Comparison of ENCODE assay signal across 39 cellular contexts in the genomic region with DNA sequence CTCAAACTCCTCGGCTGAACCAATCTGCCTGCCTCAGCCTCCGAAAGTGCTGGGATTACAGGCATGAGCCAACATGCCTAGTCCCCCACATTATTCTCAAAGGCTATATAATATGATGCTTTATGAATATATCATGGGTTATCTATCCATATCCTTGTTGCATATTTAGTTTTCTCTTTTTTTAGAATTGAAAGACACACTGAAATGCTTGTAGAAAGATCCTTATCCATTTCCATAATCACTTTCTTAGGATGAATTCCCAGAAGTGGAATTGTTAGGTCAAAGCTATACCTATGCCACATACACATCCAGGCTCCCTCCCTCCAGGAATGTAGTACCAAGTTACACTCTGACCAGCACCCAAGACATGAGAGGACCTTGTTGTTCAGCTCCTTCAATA. TPM values are rescaled to one million over a fixed set of nuclear protein-coding genes. Genes with fewer than 3 reads are reported as not detected.
"Had no signal": no experiment of that assay in that cellular context is flagged by ENCODE, and none has a peak within 500 bp of the region (broad histone marks: within the 10 kb centered on the region; RNA-seq: fewer than 3 reads in every experiment).

No MANE protein-coding gene starts in this region.

- DNase-seq: activated CD4-positive, alpha-beta memory T cell treated with anti-CD3 and anti-CD28 coated beads for 36 hours; activated CD4-positive, alpha-beta T cell treated with anti-CD3 and anti-CD28 coated beads for 36 hours; activated CD4-positive, alpha-beta T cell treated with anti-CD3 and anti-CD28 coated beads, Interleukin-2, amount 10 ng/mL, durations not matched to agents 24 days and 14 days; activated CD4-positive, CD25-positive, alpha-beta regulatory T cell; activated CD4-positive, CD25-positive, alpha-beta regulatory T cell treated with anti-CD3 and anti-CD28 coated beads, Interleukin-2, amount 50 U/mL, for 72 hours; activated CD8-positive, alpha-beta memory T cell treated with anti-CD3 and anti-CD28 coated beads, Interleukin-2, amount 10 ng/mL, durations not matched to agents 7 days and 5 days; activated CD8-positive, alpha-beta memory T cell treated with anti-CD3 and anti-CD28 coated beads, Interleukin-2, amount 50 U/mL, for 4 hours; activated CD8-positive, alpha-beta T cell treated with anti-CD3 and anti-CD28 coated beads, Interleukin-2, amount 10 ng/mL, durations not matched to agents 7 days and 5 days; activated effector memory CD4-positive, alpha-beta T cell treated with anti-CD3 and anti-CD28 coated beads, Interleukin-2, amount 50 U/mL, for 16 hours; activated naive CD4-positive, alpha-beta T cell treated with anti-CD3 and anti-CD28 coated beads for 36 hours; activated naive CD8-positive, alpha-beta T cell treated with anti-CD3 and anti-CD28 coated beads for 36 hours; activated naive CD8-positive, alpha-beta T cell treated with anti-CD3 and anti-CD28 coated beads, Interleukin-2, amount 50 U/mL, for 24 hours; activated T-cell treated with anti-CD3 and anti-CD28 coated beads, Interleukin-2, amount 50 U/mL, for 1 hour; activated T-cell treated with anti-CD3 and anti-CD28 coated beads, Interleukin-2, amount 50 U/mL, for 48 hours; adrenal gland; amygdala; aorta; body of pancreas; central memory CD4-positive, alpha-beta T cell; cortex of kidney; dermis blood vessel endothelial cell; effector CD4-positive, alpha-beta T cell; effector memory CD8-positive, alpha-beta T cell; esophagus squamous epithelium; foreskin melanocyte; heart right ventricle; T-helper 2 cell had no signal

- H3K9me3 ChIP-seq: adrenal gland, body of pancreas, esophagus squamous epithelium, gastroesophageal sphincter, heart right ventricle had no signal

- H3K36me3 ChIP-seq: adrenal gland, cardiac muscle cell, esophagus squamous epithelium, gastroesophageal sphincter, heart right ventricle had no signal

- H3K27ac ChIP-seq: adrenal gland, body of pancreas, cardiac muscle cell, epithelial cell of prostate, esophagus squamous epithelium, gastroesophageal sphincter, heart right ventricle had no signal

- H3K27me3 ChIP-seq: body of pancreas had no signal

- H3K4me3 ChIP-seq: adrenal gland, body of pancreas, cardiac muscle cell, esophagus squamous epithelium, gastroesophageal sphincter, heart right ventricle had no signal

RNA-seq across cellular contexts. Expression of gene PBOV1, which starts 59.0 kb away (rescaled TPM):
- total RNA-seq: activated CD4-positive, alpha-beta memory T cell treated with anti-CD3 and anti-CD28 coated beads for 36 hours; activated CD4-positive, alpha-beta T cell treated with anti-CD3 and anti-CD28 coated beads for 36 hours; activated CD4-positive, alpha-beta T cell treated with anti-CD3 and anti-CD28 coated beads, Interleukin-2, amount 10 ng/mL, durations not matched to agents 24 days and 14 days; activated CD8-positive, alpha-beta memory T cell treated with anti-CD3 and anti-CD28 coated beads for 36 hours; activated CD8-positive, alpha-beta memory T cell treated with anti-CD3 and anti-CD28 coated beads, Interleukin-2, amount 10 ng/mL, durations not matched to agents 7 days and 5 days; activated CD8-positive, alpha-beta T cell treated with anti-CD3 and anti-CD28 coated beads, Interleukin-2, amount 10 ng/mL, durations not matched to agents 7 days and 5 days; activated naive CD4-positive, alpha-beta T cell treated with anti-CD3 and anti-CD28 coated beads for 36 hours; activated naive CD8-positive, alpha-beta T cell treated with anti-CD3 and anti-CD28 coated beads for 36 hours; activated T-helper 1 cell treated with anti-CD3 and anti-CD28 coated beads, Interleukin-12 subunit alpha, Interleukin-12 subunit beta, Interleukin-2, Interleukin-4 antibody, amounts not matched to agents 30 ng/mL and 10 ng/mL and 1 ng/mL, durations not matched to agents 14 hours and 24 hours and 36 hours; activated T-helper 2 cell treated with anti-CD3 and anti-CD28 coated beads, Interferon-gamma antibody, Interleukin-2, Interleukin-4, amounts not matched to agents 10 μg/mL and 5 μg/mL and 100 μg/mL, durations not matched to agents 14 hours and 24 hours and 36 hours; adrenal gland; aorta; body of pancreas; cardiac muscle cell; chondrocyte; dermis blood vessel endothelial cell; esophagus squamous epithelium; fibroblast of lung; fibroblast of villous mesenchyme; gastroesophageal sphincter; glomerular endothelial cell; heart right ventricle; T-helper 1 cell treated with Interleukin-12 subunit alpha and Interleukin-12 subunit beta and Interleukin-4 antibody, amounts not matched to agents 30 ng/mL and 1 ng/mL, for 36 hours had no signal
- polyA plus RNA-seq: adrenal gland, aorta, cardiac muscle cell, esophagus, fibroblast of lung, heart right ventricle had no signal
